1 cellular context compared by ENCODE assay signal in genomic region chr19:42282810-42283247, GRCh38.
TF ChIP-seq lines count a peak whose summit lies in the region.

No MANE protein-coding gene starts in this region.

TF ChIP-seq in HepG2, 621 proteins besides CTCF, POLR2A, EP300 and RAD21:
- TF ChIP-seq ZBTB37 (CRISPR knock-in tag; IDR thresholded peaks at IDR 0.05) (no peak), RARG (CRISPR knock-in tag; IDR thresholded peaks at IDR 0.05; ENCODE audit: low read depth) (no peak), SP140L (CRISPR knock-in tag; IDR thresholded peaks at IDR 0.05; ENCODE audit: borderline replicate concordance) (no peak), ZNF570 (CRISPR knock-in tag; IDR thresholded peaks at IDR 0.05; ENCODE audit: borderline replicate concordance) (no peak), XBP1 (CRISPR knock-in tag; IDR thresholded peaks at IDR 0.05) (no peak), HOXA9 (CRISPR knock-in tag; IDR thresholded peaks at IDR 0.05; ENCODE audit: borderline replicate concordance) (no peak), SP1 (IDR thresholded peaks at IDR 0.05) (no peak), SP1 (CRISPR knock-in tag; IDR thresholded peaks at IDR 0.05) (no peak), ZNF431 (CRISPR knock-in tag; IDR thresholded peaks at IDR 0.05; ENCODE audit: borderline replicate concordance, low read depth) (no peak), GRHL1 (CRISPR knock-in tag; conservative IDR thresholded peaks at IDR 0.05) (no peak), ZNF713 (CRISPR knock-in tag; IDR thresholded peaks at IDR 0.05) (no peak), RFXAP (CRISPR knock-in tag; IDR thresholded peaks at IDR 0.05; ENCODE audit: borderline replicate concordance) (no peak), ZFP62 (CRISPR knock-in tag; IDR thresholded peaks at IDR 0.05) (no peak), MEF2D (CRISPR knock-in tag; IDR thresholded peaks at IDR 0.05) (no peak), MED13 (CRISPR knock-in tag; IDR thresholded peaks at IDR 0.05) (no peak)
